11 cellular contexts compared by ENCODE assay signal in genomic region chr5:140358738-140359310, GRCh38. TPM values are rescaled to one million over a fixed set of nuclear protein-coding genes. Genes with fewer than 3 reads are reported as not detected.
DNase-seq lines count a peak whose midpoint lies in the region; ATAC-seq and TF ChIP-seq lines count a peak whose summit lies in the region.
"Had no signal": no experiment of that assay in that cellular context is flagged by ENCODE, and none has a peak within 500 bp of the region (broad histone marks: within the 10 kb centered on the region; RNA-seq: fewer than 3 reads in every experiment).

No MANE protein-coding gene starts in this region.

- no peak for TF ChIP-seq POLR2A in gastroesophageal sphincter (IDR thresholded peaks at IDR 0.05)

- ATAC-seq in left ventricle myocardium superior (no peak), upper lobe of right lung (no peak), gastroesophageal sphincter (no peak), GM18511 (IDR thresholded peaks at IDR 0.05; ENCODE audit: unreplicated experiment) (no peak)

- no peak overlapping the region for H3K4me3 ChIP-seq in left ventricle myocardium inferior
- no peak overlapping the region for H3K4me3 ChIP-seq in fibroblast of villous mesenchyme (ENCODE audit: low read depth, low read length)
- H3K4me3 ChIP-seq in upper lobe of right lung: no peak overlapping the region
- no peak overlapping the region for H3K4me3 ChIP-seq in gastroesophageal sphincter

- no peaks in the 10 kb centered on the region for H3K36me3 Mint-ChIP-seq in activated naive CD4-positive, alpha-beta T cell treated with anti-CD3 and anti-CD28 coated beads for 36 hours (ENCODE audit: low read depth)

- peaks cover 18% of the 10 kb centered on the region for H3K4me1 ChIP-seq in left ventricle myocardium inferior
- peaks cover 11% of the 10 kb centered on the region for H3K4me1 ChIP-seq in upper lobe of right lung
- peaks cover 0 to 19% (median 8%) of the 10 kb centered on the region in 3 donors for H3K4me1 ChIP-seq in gastroesophageal sphincter

- H3K27me3 ChIP-seq in left ventricle myocardium inferior (ENCODE audit: low read depth) (no peaks in the 10 kb centered on the region), upper lobe of right lung (no peaks in the 10 kb centered on the region), gastroesophageal sphincter (no peaks in the 10 kb centered on the region)

- H3K9me3 Mint-ChIP-seq in activated naive CD4-positive, alpha-beta T cell treated with anti-CD3 and anti-CD28 coated beads for 36 hours: no peaks in the 10 kb centered on the region
- H3K9me3 Mint-ChIP-seq: T-helper 1 cell treated with Interleukin-12 subunit alpha and Interleukin-12 subunit beta and Interleukin-4 antibody, amounts not matched to agents 30 μg/mL and 1 μg/mL, for 36 hours had no signal

- DNase-seq in left ventricle myocardium inferior (no peak), left ventricle myocardium superior (no peak), RPMI7951 (ENCODE audit: low read depth) (peak; percentile 44), fibroblast of villous mesenchyme (ENCODE audit: low read depth) (peak; percentile 49), upper lobe of right lung (no peak)
- DNase-seq in activated naive CD4-positive, alpha-beta T cell treated with anti-CD3 and anti-CD28 coated beads for 36 hours: no peak
- DNase-seq: GF-D8; stimulated activated CD4-positive, alpha-beta T cell treated with anti-CD3 and anti-CD28 coated beads, Interleukin-12 subunit alpha, Interleukin-12 subunit beta, amount 100 ng/mL, for 4 hours had no signal

- peaks cover 3% of the 10 kb centered on the region for H3K27me3 Mint-ChIP-seq in activated naive CD4-positive, alpha-beta T cell treated with anti-CD3 and anti-CD28 coated beads for 36 hours (ENCODE audit: low read depth)

- H3K4me1 Mint-ChIP-seq in activated naive CD4-positive, alpha-beta T cell treated with anti-CD3 and anti-CD28 coated beads for 36 hours (ENCODE audit: low read depth): peaks cover 9% of the 10 kb centered on the region

- H3K9me3 ChIP-seq in left ventricle myocardium inferior (replicated peaks): no peaks in the 10 kb centered on the region
- H3K9me3 ChIP-seq in upper lobe of right lung: no peaks in the 10 kb centered on the region
- H3K9me3 ChIP-seq in gastroesophageal sphincter: no peaks in the 10 kb centered on the region

- no peak for TF ChIP-seq EP300 in gastroesophageal sphincter (IDR thresholded peaks at IDR 0.05)

- H3K4me3 Mint-ChIP-seq in activated naive CD4-positive, alpha-beta T cell treated with anti-CD3 and anti-CD28 coated beads for 36 hours: no peak overlapping the region
- H3K4me3 Mint-ChIP-seq: T-helper 1 cell treated with Interleukin-12 subunit alpha and Interleukin-12 subunit beta and Interleukin-4 antibody, amounts not matched to agents 30 μg/mL and 1 μg/mL, for 36 hours had no signal

- H3K36me3 ChIP-seq in left ventricle myocardium inferior (no peaks in the 10 kb centered on the region), upper lobe of right lung (no peaks in the 10 kb centered on the region), gastroesophageal sphincter (no peaks in the 10 kb centered on the region)

- CTCF ChIA-PET in activated naive CD4-positive, alpha-beta T cell treated with anti-CD3 and anti-CD28 coated beads for 36 hours (lab: Charles Lee): interaction anchor here (0.7 to 8.8 kb wide), 14 partner anchors 8 to 361 kb away, joined by 3 to 127 read pairs (median 4); no protein-coding TSS in a partner anchor

- intact Hi-C loops in left ventricle myocardium inferior (cut with micrococcal nuclease): loop anchor here (10.0 kb wide), 1 partner anchor 184 kb away; the partner anchor contains the start of gene CYSTM1
- intact Hi-C loops in left ventricle myocardium superior (cut with micrococcal nuclease): loop anchor here (10.0 kb wide), 1 partner anchor 184 kb away; the partner anchor contains the start of gene CYSTM1
- intact Hi-C loops in upper lobe of right lung (cut with DNase I): no loop called here
- intact Hi-C loops in activated naive CD4-positive, alpha-beta T cell treated with anti-CD3 and anti-CD28 coated beads for 36 hours (cut with micrococcal nuclease): loop anchor here (5.0 kb wide), 1 partner anchor 287 kb away; no protein-coding TSS in a partner anchor

- H3K27ac ChIP-seq in left ventricle myocardium inferior (replicated peaks) (no peak overlapping the region), upper lobe of right lung (no peak overlapping the region), gastroesophageal sphincter (no peak overlapping the region)

- H3K27ac Mint-ChIP-seq in activated naive CD4-positive, alpha-beta T cell treated with anti-CD3 and anti-CD28 coated beads for 36 hours: no peak overlapping the region
- H3K27ac Mint-ChIP-seq: T-helper 1 cell treated with Interleukin-12 subunit alpha and Interleukin-12 subunit beta and Interleukin-4 antibody, amounts not matched to agents 30 μg/mL and 1 μg/mL, for 36 hours had no signal

- 52 to 65% methylated on average over 2 to 4 of the region's 4 CpGs for WGBS in gastroesophageal sphincter (ENCODE audit: low coverage in 1 of 2), 2 donors

- TF ChIP-seq CTCF in left ventricle myocardium inferior (IDR thresholded peaks at IDR 0.05; ENCODE audit: borderline replicate concordance) (peak; percentile 48), fibroblast of villous mesenchyme (IDR thresholded peaks at IDR 0.05; ENCODE audit: insufficient read depth, low read depth, low read length) (peak; percentile 63), upper lobe of right lung (IDR thresholded peaks at IDR 0.05) (peak; percentile 36), gastroesophageal sphincter (IDR thresholded peaks at IDR 0.05) (peak in 1 of 4 experiments; percentile 20)

RNA-seq across cellular contexts. Expression of gene SLC4A9, which starts 1.2 kb away (rescaled TPM):
- total RNA-seq in left ventricle myocardium inferior: 0.44 TPM
- not detected for total RNA-seq in left ventricle myocardium superior
- not detected in 2 replicates for total RNA-seq in RPMI7951 (2014; rRNA removed; shearing (Covaris generic))
- not detected in 2 replicates for total RNA-seq in fibroblast of villous mesenchyme
- total RNA-seq in upper lobe of right lung: 0.23 TPM
- under 1 TPM; 0.07 to 0.12 TPM for total RNA-seq in activated naive CD4-positive, alpha-beta T cell treated with anti-CD3 and anti-CD28 coated beads for 36 hours
- total RNA-seq in gastroesophageal sphincter: not detected

RNA-seq across cellular contexts. Expression of gene HBEGF, which starts 12.4 kb away (rescaled TPM):
- total RNA-seq in left ventricle myocardium inferior (27.2 TPM), left ventricle myocardium superior (21.9 TPM), fibroblast of villous mesenchyme (7.4 and 9.5 TPM in 2 replicates), upper lobe of right lung (44.3 TPM), gastroesophageal sphincter (10 to 100 TPM in 1 of 4 donors, 1 to 10 TPM in 3; 4.7 to 17.4 (median 6.6) TPM)
- total RNA-seq in RPMI7951 (2014; rRNA removed; shearing (Covaris generic)): 3.5 and 3.9 TPM in 2 replicates
- total RNA-seq in activated naive CD4-positive, alpha-beta T cell treated with anti-CD3 and anti-CD28 coated beads for 36 hours: 1 to 10 TPM; 8.7 to 9.1 TPM

RNA-seq across cellular contexts. Expression of gene ANKHD1, which starts 42.8 kb away (rescaled TPM):
- total RNA-seq in left ventricle myocardium inferior (58.5 TPM), left ventricle myocardium superior (66.1 TPM), fibroblast of villous mesenchyme (64.8 and 66.0 TPM in 2 replicates), upper lobe of right lung (120 TPM), gastroesophageal sphincter (100 to 1,000 TPM in 1 of 4 donors, 10 to 100 TPM in 3; 52.7 to 156 (median 84.5) TPM)
- total RNA-seq in RPMI7951 (2014; rRNA removed; shearing (Covaris generic)): 31.4 and 35.2 TPM in 2 replicates
- 10 to 100 TPM; 83.2 to 87.0 TPM for total RNA-seq in activated naive CD4-positive, alpha-beta T cell treated with anti-CD3 and anti-CD28 coated beads for 36 hours

RNA-seq across cellular contexts. Expression of gene PFDN1, which starts 55.9 kb away (rescaled TPM):
- total RNA-seq in left ventricle myocardium inferior (68.7 TPM), left ventricle myocardium superior (68.1 TPM), fibroblast of villous mesenchyme (69.1 and 91.5 TPM in 2 replicates), upper lobe of right lung (54.0 TPM), gastroesophageal sphincter (10 to 100 TPM; 66.1 to 99.7 (median 92.8) TPM)
- 86.1 and 114 TPM in 2 replicates for total RNA-seq in RPMI7951 (2014; rRNA removed; shearing (Covaris generic))
- 10 to 100 TPM; 50.6 to 57.1 TPM for total RNA-seq in activated naive CD4-positive, alpha-beta T cell treated with anti-CD3 and anti-CD28 coated beads for 36 hours

Comparison
In these comparisons a context has a peak if more than half of its experiments do, and no peak if none do; other contexts are left out.
1. DNase-seq: peak in RPMI7951 (single experiment) and fibroblast of villous mesenchyme (single experiment); none in left ventricle myocardium inferior (single experiment), left ventricle myocardium superior (single experiment), upper lobe of right lung (single experiment) and activated naive CD4-positive, alpha-beta T cell treated with anti-CD3 and anti-CD28 coated beads for 36 hours (single experiment).